ENCODE assay signal across 20 cellular contexts in genomic region chrX:73849054-73849453, GRCh38. TPM values are rescaled to one million over a fixed set of nuclear protein-coding genes. Genes with fewer than 3 reads are reported as not detected.
DNase-seq lines count a peak whose midpoint lies in the region; ATAC-seq, FAIRE-seq and TF ChIP-seq lines count a peak whose summit lies in the region.
"Had no signal": no experiment of that assay in that cellular context is flagged by ENCODE, and none has a peak within 500 bp of the region (broad histone marks: within the 10 kb centered on the region; RNA-seq: fewer than 3 reads in every experiment).

No MANE protein-coding gene starts in this region.

- H3K4me3 Mint-ChIP-seq in T-cell, result peak overlapping the region in 2 of 3 donors; percentile 60 to 92
- H3K4me3 Mint-ChIP-seq: activated naive CD8-positive, alpha-beta T cell treated with anti-CD3 and anti-CD28 coated beads for 36 hours; stimulated activated naive CD8-positive, alpha-beta T cell treated with anti-CD3 and anti-CD28 coated beads, Interleukin-15, amount 100 ng/mL, for 72 hours had no signal

- H3K27me3 ChIP-seq in liver (ENCODE audit: control insufficient read depth in 4 of 4, insufficient read depth in 4 of 4, low read length in 3 of 4) (no peaks in the 10 kb centered on the region), HepG2 (ENCODE audit: control insufficient read depth in 1 of 2, insufficient read depth in 2 of 2, low read length in 2 of 2) (no peaks in the 10 kb centered on the region), vagina (no peaks in the 10 kb centered on the region)
- H3K27me3 ChIP-seq: hepatocyte had no signal

- no peak for ATAC-seq in HepG2
- no peak for ATAC-seq in T-cell (replicated peaks in 1 of 4)
- ATAC-seq in GM21447 (IDR thresholded peaks at IDR 0.05; ENCODE audit: unreplicated experiment), result no peak
- ATAC-seq: left colon; stimulated activated naive CD8-positive, alpha-beta T cell treated with anti-CD3 and anti-CD28 coated beads, Interleukin-15, amount 100 ng/mL, for 72 hours had no signal

- FAIRE-seq in HepG2 (lab: Jason Lieb, UNC), result no peak
- FAIRE-seq: urothelium cell line had no signal

- WGBS in liver, result 81% methylated on average over 5 of the region's 5 CpGs
- WGBS in HepG2 (ENCODE audit: low lambda C conversion rate), result 2% methylated on average over 5 of the region's 5 CpGs

- TF ChIP-seq POLR2A in HepG2 (IDR thresholded peaks at IDR 0.05; ENCODE audit: insufficient read depth in 1 of 2, low read depth in 2 of 2, low read length in 2 of 2) (no peak), vagina (IDR thresholded peaks at IDR 0.05) (no peak)

- TF ChIP-seq EP300 in HepG2 (IDR thresholded peaks at IDR 0.05; ENCODE audit: low read depth in 2 of 2, low read length in 2 of 2), result no peak
- TF ChIP-seq EP300 in HepG2 (CRISPR knock-in tag; IDR thresholded peaks at IDR 0.05; ENCODE audit: borderline replicate concordance), result no peak

- no peaks in the 10 kb centered on the region for H3K9me3 Mint-ChIP-seq in T-cell
- H3K9me3 Mint-ChIP-seq: activated naive CD8-positive, alpha-beta T cell treated with anti-CD3 and anti-CD28 coated beads for 36 hours had no signal

- H3K36me3 Mint-ChIP-seq in T-cell, result no peaks in the 10 kb centered on the region
- H3K36me3 Mint-ChIP-seq: activated naive CD8-positive, alpha-beta T cell treated with anti-CD3 and anti-CD28 coated beads for 36 hours had no signal

- DNase-seq in HepG2 (ENCODE audit: low spot score) (no peak), T-cell (no peak), fibroblast of the aortic adventitia (ENCODE audit: low read depth) (no peak), vagina (ENCODE audit: extremely low spot score in 2 of 2) (no peak), HuH-7.5 (ENCODE audit: low spot score) (no peak), hypothalamus (lab: John Stamatoyannopoulos, UW) (no peak)
- DNase-seq: activated CD4-positive, alpha-beta T cell treated with anti-CD3 and anti-CD28 coated beads, Interleukin-2, amount 50 U/mL, for 4 hours; activated naive CD8-positive, alpha-beta T cell treated with anti-CD3 and anti-CD28 coated beads for 36 hours; effector CD4-positive, alpha-beta T cell; EL; H7; left colon; MV-4-11; PC-9; stimulated activated naive CD8-positive, alpha-beta T cell treated with anti-CD3 and anti-CD28 coated beads, Interleukin-15, amount 100 ng/mL, for 72 hours had no signal

- H3K36me3 ChIP-seq in liver (ENCODE audit: control insufficient read depth in 4 of 4, insufficient read depth in 3 of 4, low read depth in 1 of 4, low read length in 3 of 4) (no peaks in the 10 kb centered on the region), HepG2 (replicated peaks in 1 of 2; ENCODE audit: control insufficient read depth in 1 of 2, insufficient read depth in 2 of 2, low read length in 2 of 2) (no peaks in the 10 kb centered on the region), vagina (no peaks in the 10 kb centered on the region)

- no peak overlapping the region for H3K27ac ChIP-seq in liver (ENCODE audit: low read depth in 1 of 2, low read length in 2 of 2)
- no peak overlapping the region for H3K27ac ChIP-seq in HepG2 (ENCODE audit: extremely low read length, insufficient read depth, low read length)
- H3K27ac ChIP-seq in vagina, result no peak overlapping the region
- H3K27ac ChIP-seq: hepatocyte, PC-9 had no signal

- no peak for TF ChIP-seq RAD21 in liver (IDR thresholded peaks at IDR 0.05)
- TF ChIP-seq RAD21 in HepG2 (CRISPR knock-in tag; IDR thresholded peaks at IDR 0.05), result no peak

- BruUV-seq in HepG2 (replicated peaks; lab: Mats Ljungman, UMichigan), result no TSS peak

- no peak overlapping the region for H3K9ac ChIP-seq in liver (ENCODE audit: low read depth in 1 of 2, low read length in 2 of 2)
- no peak overlapping the region for H3K9ac ChIP-seq in HepG2 (ENCODE audit: insufficient read depth, low read depth, low read length)

- H3K9me3 ChIP-seq in liver (ENCODE audit: control insufficient read depth in 4 of 4, low read length in 3 of 4) (no peaks in the 10 kb centered on the region), HepG2 (ENCODE audit: low read length) (no peaks in the 10 kb centered on the region), vagina (no peaks in the 10 kb centered on the region)

- peaks cover 0 to 61% (median 48%) of the 10 kb centered on the region in 3 donors for H3K4me1 Mint-ChIP-seq in T-cell
- H3K4me1 Mint-ChIP-seq: activated naive CD8-positive, alpha-beta T cell treated with anti-CD3 and anti-CD28 coated beads for 36 hours; stimulated activated naive CD8-positive, alpha-beta T cell treated with anti-CD3 and anti-CD28 coated beads, Interleukin-15, amount 100 ng/mL, for 72 hours had no signal

- peak overlapping the region in 2 of 3 donors; percentile 18 to 44 for H3K4me3 ChIP-seq in liver (ENCODE audit: low read depth in 1 of 3, low read length in 3 of 3)
- no peak overlapping the region for H3K4me3 ChIP-seq in HepG2 (replicated peaks in 1 of 3; ENCODE audit: insufficient read depth in 1 of 3, low read depth in 2 of 3, low read length in 3 of 3)
- H3K4me3 ChIP-seq in fibroblast of the aortic adventitia (ENCODE audit: low read depth, low read length), result peak overlapping the region; percentile 62
- H3K4me3 ChIP-seq in vagina, result peak overlapping the region; percentile 21 to 68
- H3K4me3 ChIP-seq: hepatocyte, PC-9 had no signal

- no peaks in the 10 kb centered on the region for H4K20me1 ChIP-seq in HepG2 (ENCODE audit: insufficient read depth, low read length)

- POLR2A ChIA-PET in HepG2 (lab: Yijun Ruan, JAX), result no interaction called here
- POLR2A ChIA-PET in T-cell (lab: Charles Lee), result no interaction called here

- intact Hi-C loops in HepG2 (cut with micrococcal nuclease; ENCODE audit: unreplicated experiment), result no loop called here
- intact Hi-C loops in vagina (cut with DNase I), result no loop called here

- CTCF ChIA-PET in HepG2 (lab: Yijun Ruan, JAX; ENCODE audit: low intra/inter-chr PET ratio, low total read pairs) (no interaction called here), T-cell (lab: Charles Lee) (no interaction called here)

- in situ Hi-C loops in HepG2 (cut with HindIII; ENCODE audit: extremely low pct_ligation_motif_present, low pct_unique_long_range_greater_than_20kb), result no loop called here

- H2AFZ ChIP-seq in HepG2 (ENCODE audit: low read length), result no peak overlapping the region
- H2AFZ ChIP-seq: hepatocyte, PC-9 had no signal

- no peaks in the 10 kb centered on the region for H3K79me2 ChIP-seq in HepG2 (ENCODE audit: insufficient read depth, low read length)
- H3K79me2 ChIP-seq: hepatocyte had no signal

- H3K27ac Mint-ChIP-seq in T-cell, result no peak overlapping the region
- H3K27ac Mint-ChIP-seq: activated naive CD8-positive, alpha-beta T cell treated with anti-CD3 and anti-CD28 coated beads for 36 hours; progenitor cell of endocrine pancreas; stimulated activated naive CD8-positive, alpha-beta T cell treated with anti-CD3 and anti-CD28 coated beads, Interleukin-15, amount 100 ng/mL, for 72 hours had no signal

- H3K4me2 ChIP-seq in HepG2 (ENCODE audit: low read depth, low read length), result no peak overlapping the region
- H3K4me2 ChIP-seq: hepatocyte, PC-9 had no signal

- H3K27me3 Mint-ChIP-seq in T-cell, result no peaks in the 10 kb centered on the region
- H3K27me3 Mint-ChIP-seq: activated naive CD8-positive, alpha-beta T cell treated with anti-CD3 and anti-CD28 coated beads for 36 hours; progenitor cell of endocrine pancreas; stimulated activated naive CD8-positive, alpha-beta T cell treated with anti-CD3 and anti-CD28 coated beads, Interleukin-15, amount 100 ng/mL, for 72 hours had no signal

- H3K4me1 ChIP-seq in liver (ENCODE audit: control insufficient read depth in 4 of 4, insufficient read depth in 4 of 4, low read length in 3 of 4) (peaks cover 0 to 53% (median 44%) of the 10 kb centered on the region in 4 donors), HepG2 (ENCODE audit: insufficient read depth, low read length) (no peaks in the 10 kb centered on the region), vagina (peaks cover 46% of the 10 kb centered on the region)

- no peak for TF ChIP-seq CTCF in liver (IDR thresholded peaks at IDR 0.05; ENCODE audit: low read depth, low read length, missing input control)
- TF ChIP-seq CTCF in HepG2 (CRISPR knock-in tag; IDR thresholded peaks at IDR 0.05), result no peak
- TF ChIP-seq CTCF in fibroblast of the aortic adventitia (IDR thresholded peaks at IDR 0.05; ENCODE audit: insufficient read depth, low read length), result no peak
- TF ChIP-seq CTCF in vagina (IDR thresholded peaks at IDR 0.05), result no peak

TF ChIP-seq in liver, 16 proteins besides CTCF, POLR2A, EP300 and RAD21 (continues in another document):
- TF ChIP-seq TAF1 (conservative IDR thresholded peaks at IDR 0.05), result no peak
- no peak for TF ChIP-seq SP1 (IDR thresholded peaks at IDR 0.05)

TF ChIP-seq in HepG2, 621 proteins besides CTCF, POLR2A, EP300 and RAD21:
- TF ChIP-seq RNF2 (conservative IDR thresholded peaks at IDR 0.05; ENCODE audit: low read depth) (no peak), HDAC2 (CRISPR knock-in tag; IDR thresholded peaks at IDR 0.05) (no peak)

RNA-seq across cellular contexts. Expression of gene XIST, which starts 3.5 kb away (rescaled TPM):
- total RNA-seq in liver (100 to 1,000 TPM in 1 of 2 donors, under 1 TPM in 1; 0.93 to 225 TPM), HepG2 (2016; rRNA removed; fragmentation: Illumina TruSeq; extraction: Trizol) (0.02 TPM in 1 of 2 replicates, not detected in the other), T-cell (100 to 1,000 TPM in 2 of 5 donors, 1 to 10 TPM in 1, under 1 TPM in 2; 0.58 to 481 (median 1.2) TPM), fibroblast of the aortic adventitia (ENCODE audit: low replicate concordance) (1.8 and 106 TPM in 2 replicates), vagina (328 TPM)
- polyA plus RNA-seq in liver (10 to 100 TPM in 1 of 2 donors, not detected in 1; 65.0 TPM), HepG2 (2011; rRNA removed) (0.25 and 0.26 TPM in 2 replicates)
- total RNA-seq in HepG2 (2016; cell fraction: cytosol; rRNA removed; fragmentation: Illumina TruSeq; extraction: Trizol; ENCODE audit: low read depth), result not detected in 2 replicates
- 0.09 TPM in 1 of 2 replicates, not detected in the other for total RNA-seq in HepG2 (2016; cell fraction: insoluble cytoplasmic fraction; rRNA removed; fragmentation: Illumina TruSeq; extraction: Trizol)
- not detected in 2 replicates for total RNA-seq in HepG2 (2016; cell fraction: membrane; rRNA removed; fragmentation: Illumina TruSeq; extraction: Trizol)
- 0.06 and 0.28 TPM in 2 replicates for total RNA-seq in HepG2 (2016; cell fraction: nucleus; rRNA removed; fragmentation: Illumina TruSeq; extraction: Trizol)
- 0.01 and 0.09 TPM in 2 replicates for polyA plus RNA-seq in HepG2 (2011; cell fraction: cytosol; rRNA removed)
- polyA plus RNA-seq in HepG2 (2011; cell fraction: nucleus; rRNA removed), result 1.1 and 2.4 TPM in 2 replicates
- polyA plus RNA-seq in HepG2 (2012), result 0.03 and 0.04 TPM in 2 replicates
- polyA plus RNA-seq in HepG2 (2016; cell fraction: cytosol; fragmentation: Illumina TruSeq; extraction: Trizol; ENCODE audit: low read depth), result not detected in 2 replicates
- not detected in 2 replicates for polyA plus RNA-seq in HepG2 (2016; cell fraction: insoluble cytoplasmic fraction; fragmentation: Illumina TruSeq; extraction: Trizol; ENCODE audit: low read depth)
- polyA plus RNA-seq in HepG2 (2016; cell fraction: membrane; fragmentation: Illumina TruSeq; extraction: Trizol; ENCODE audit: low read depth), result not detected in 2 replicates
- 0.30 and 0.32 TPM in 2 replicates for polyA plus RNA-seq in HepG2 (2016; cell fraction: nucleus; fragmentation: Illumina TruSeq; extraction: Trizol; ENCODE audit: insufficient read depth, low read depth)
- polyA minus RNA-seq in HepG2 (2011; rRNA and poly(A)+ RNA removed; ENCODE audit: low replicate concordance), result 0.74 and 8.4 TPM in 2 replicates
- polyA minus RNA-seq in HepG2 (2011; cell fraction: cytosol; rRNA and poly(A)+ RNA removed), result not detected in 2 replicates
- polyA minus RNA-seq in HepG2 (2011; cell fraction: nucleus; rRNA and poly(A)+ RNA removed), result 0.26 and 1.6 TPM in 2 replicates
- total RNA-seq: activated naive CD8-positive, alpha-beta T cell treated with anti-CD3 and anti-CD28 coated beads for 36 hours; H7; hepatocyte; progenitor cell of endocrine pancreas had no signal

Comparison
In these comparisons a context has a peak if more than half of its experiments do, and no peak if none do; other contexts are left out.
1. H3K4me3 ChIP-seq: peak in liver (2 of 3), fibroblast of the aortic adventitia (single experiment) and vagina (2 of 2); none in HepG2 (0 of 3).